1 cellular context compared by ENCODE assay signal in genomic region chr2:134148843-134149472, GRCh38.
TF ChIP-seq lines count a peak whose summit lies in the region.

No MANE protein-coding gene starts in this region.

TF ChIP-seq in K562, 482 proteins besides CTCF, POLR2A, EP300 and RAD21 (continued from another document and continues in another):
- TF ChIP-seq, protein P1, sequence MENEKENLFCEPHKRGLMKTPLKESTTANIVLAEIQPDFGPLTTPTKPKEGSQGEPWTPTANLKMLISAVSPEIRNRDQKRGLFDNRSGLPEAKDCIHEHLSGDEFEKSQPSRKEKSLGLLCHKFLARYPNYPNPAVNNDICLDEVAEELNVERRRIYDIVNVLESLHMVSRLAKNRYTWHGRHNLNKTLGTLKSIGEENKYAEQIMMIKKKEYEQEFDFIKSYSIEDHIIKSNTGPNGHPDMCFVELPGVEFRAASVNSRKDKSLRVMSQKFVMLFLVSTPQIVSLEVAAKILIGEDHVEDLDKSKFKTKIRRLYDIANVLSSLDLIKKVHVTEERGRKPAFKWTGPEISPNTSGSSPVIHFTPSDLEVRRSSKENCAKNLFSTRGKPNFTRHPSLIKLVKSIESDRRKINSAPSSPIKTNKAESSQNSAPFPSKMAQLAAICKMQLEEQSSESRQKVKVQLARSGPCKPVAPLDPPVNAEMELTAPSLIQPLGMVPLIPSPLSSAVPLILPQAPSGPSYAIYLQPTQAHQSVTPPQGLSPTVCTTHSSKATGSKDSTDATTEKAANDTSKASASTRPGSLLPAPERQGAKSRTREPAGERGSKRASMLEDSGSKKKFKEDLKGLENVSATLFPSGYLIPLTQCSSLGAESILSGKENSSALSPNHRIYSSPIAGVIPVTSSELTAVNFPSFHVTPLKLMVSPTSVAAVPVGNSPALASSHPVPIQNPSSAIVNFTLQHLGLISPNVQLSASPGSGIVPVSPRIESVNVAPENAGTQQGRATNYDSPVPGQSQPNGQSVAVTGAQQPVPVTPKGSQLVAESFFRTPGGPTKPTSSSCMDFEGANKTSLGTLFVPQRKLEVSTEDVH (IDR thresholded peaks at IDR 0.05; ENCODE audit: low read depth, partially characterized antibody) = no peak
- no peak for TF ChIP-seq SMAD2 (IDR thresholded peaks at IDR 0.05; ENCODE audit: low read depth, low read length)
- no peak for TF ChIP-seq E2F1 (CRISPR knock-in tag; IDR thresholded peaks at IDR 0.05)
- TF ChIP-seq SMARCA4 (IDR thresholded peaks at IDR 0.05) = peak; percentile 98
- TF ChIP-seq ZNF639 (CRISPR knock-in tag; conservative IDR thresholded peaks at IDR 0.05 in 1 of 2, IDR thresholded peaks at IDR 0.05 in 1 of 2) = peak in 1 of 2 experiments; percentile 51; a peak in 1 of 4 replicates
- peak; percentile 19; the same call in 1 of the 2 replicates for TF ChIP-seq ZNF592 (IDR thresholded peaks at IDR 0.05)
- peak; percentile 96 for TF ChIP-seq DPF2 (IDR thresholded peaks at IDR 0.05)
- TF ChIP-seq, protein P2, sequence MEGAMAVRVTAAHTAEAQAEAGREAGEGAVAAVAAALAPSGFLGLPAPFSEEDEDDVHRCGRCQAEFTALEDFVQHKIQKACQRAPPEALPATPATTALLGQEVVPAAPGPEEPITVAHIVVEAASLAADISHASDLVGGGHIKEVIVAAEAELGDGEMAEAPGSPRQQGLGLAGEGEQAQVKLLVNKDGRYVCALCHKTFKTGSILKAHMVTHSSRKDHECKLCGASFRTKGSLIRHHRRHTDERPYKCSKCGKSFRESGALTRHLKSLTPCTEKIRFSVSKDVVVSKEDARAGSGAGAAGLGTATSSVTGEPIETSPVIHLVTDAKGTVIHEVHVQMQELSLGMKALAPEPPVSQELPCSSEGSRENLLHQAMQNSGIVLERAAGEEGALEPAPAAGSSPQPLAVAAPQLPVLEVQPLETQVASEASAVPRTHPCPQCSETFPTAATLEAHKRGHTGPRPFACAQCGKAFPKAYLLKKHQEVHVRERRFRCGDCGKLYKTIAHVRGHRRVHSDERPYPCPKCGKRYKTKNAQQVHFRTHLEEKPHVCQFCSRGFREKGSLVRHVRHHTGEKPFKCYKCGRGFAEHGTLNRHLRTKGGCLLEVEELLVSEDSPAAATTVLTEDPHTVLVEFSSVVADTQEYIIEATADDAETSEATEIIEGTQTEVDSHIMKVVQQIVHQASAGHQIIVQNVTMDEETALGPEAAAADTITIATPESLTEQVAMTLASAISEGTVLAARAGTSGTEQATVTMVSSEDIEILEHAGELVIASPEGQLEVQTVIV (CRISPR knock-in tag; IDR thresholded peaks at IDR 0.05; ENCODE audit: borderline replicate concordance) = no peak
- TF ChIP-seq, protein P3, sequence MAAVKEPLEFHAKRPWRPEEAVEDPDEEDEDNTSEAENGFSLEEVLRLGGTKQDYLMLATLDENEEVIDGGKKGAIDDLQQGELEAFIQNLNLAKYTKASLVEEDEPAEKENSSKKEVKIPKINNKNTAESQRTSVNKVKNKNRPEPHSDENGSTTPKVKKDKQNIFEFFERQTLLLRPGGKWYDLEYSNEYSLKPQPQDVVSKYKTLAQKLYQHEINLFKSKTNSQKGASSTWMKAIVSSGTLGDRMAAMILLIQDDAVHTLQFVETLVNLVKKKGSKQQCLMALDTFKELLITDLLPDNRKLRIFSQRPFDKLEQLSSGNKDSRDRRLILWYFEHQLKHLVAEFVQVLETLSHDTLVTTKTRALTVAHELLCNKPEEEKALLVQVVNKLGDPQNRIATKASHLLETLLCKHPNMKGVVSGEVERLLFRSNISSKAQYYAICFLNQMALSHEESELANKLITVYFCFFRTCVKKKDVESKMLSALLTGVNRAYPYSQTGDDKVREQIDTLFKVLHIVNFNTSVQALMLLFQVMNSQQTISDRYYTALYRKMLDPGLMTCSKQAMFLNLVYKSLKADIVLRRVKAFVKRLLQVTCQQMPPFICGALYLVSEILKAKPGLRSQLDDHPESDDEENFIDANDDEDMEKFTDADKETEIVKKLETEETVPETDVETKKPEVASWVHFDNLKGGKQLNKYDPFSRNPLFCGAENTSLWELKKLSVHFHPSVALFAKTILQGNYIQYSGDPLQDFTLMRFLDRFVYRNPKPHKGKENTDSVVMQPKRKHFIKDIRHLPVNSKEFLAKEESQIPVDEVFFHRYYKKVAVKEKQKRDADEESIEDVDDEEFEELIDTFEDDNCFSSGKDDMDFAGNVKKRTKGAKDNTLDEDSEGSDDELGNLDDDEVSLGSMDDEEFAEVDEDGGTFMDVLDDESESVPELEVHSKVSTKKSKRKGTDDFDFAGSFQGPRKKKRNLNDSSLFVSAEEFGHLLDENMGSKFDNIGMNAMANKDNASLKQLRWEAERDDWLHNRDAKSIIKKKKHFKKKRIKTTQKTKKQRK (IDR thresholded peaks at IDR 0.05; ENCODE audit: borderline replicate concordance, low read depth, low read length) = no peak
- TF ChIP-seq, protein P4, sequence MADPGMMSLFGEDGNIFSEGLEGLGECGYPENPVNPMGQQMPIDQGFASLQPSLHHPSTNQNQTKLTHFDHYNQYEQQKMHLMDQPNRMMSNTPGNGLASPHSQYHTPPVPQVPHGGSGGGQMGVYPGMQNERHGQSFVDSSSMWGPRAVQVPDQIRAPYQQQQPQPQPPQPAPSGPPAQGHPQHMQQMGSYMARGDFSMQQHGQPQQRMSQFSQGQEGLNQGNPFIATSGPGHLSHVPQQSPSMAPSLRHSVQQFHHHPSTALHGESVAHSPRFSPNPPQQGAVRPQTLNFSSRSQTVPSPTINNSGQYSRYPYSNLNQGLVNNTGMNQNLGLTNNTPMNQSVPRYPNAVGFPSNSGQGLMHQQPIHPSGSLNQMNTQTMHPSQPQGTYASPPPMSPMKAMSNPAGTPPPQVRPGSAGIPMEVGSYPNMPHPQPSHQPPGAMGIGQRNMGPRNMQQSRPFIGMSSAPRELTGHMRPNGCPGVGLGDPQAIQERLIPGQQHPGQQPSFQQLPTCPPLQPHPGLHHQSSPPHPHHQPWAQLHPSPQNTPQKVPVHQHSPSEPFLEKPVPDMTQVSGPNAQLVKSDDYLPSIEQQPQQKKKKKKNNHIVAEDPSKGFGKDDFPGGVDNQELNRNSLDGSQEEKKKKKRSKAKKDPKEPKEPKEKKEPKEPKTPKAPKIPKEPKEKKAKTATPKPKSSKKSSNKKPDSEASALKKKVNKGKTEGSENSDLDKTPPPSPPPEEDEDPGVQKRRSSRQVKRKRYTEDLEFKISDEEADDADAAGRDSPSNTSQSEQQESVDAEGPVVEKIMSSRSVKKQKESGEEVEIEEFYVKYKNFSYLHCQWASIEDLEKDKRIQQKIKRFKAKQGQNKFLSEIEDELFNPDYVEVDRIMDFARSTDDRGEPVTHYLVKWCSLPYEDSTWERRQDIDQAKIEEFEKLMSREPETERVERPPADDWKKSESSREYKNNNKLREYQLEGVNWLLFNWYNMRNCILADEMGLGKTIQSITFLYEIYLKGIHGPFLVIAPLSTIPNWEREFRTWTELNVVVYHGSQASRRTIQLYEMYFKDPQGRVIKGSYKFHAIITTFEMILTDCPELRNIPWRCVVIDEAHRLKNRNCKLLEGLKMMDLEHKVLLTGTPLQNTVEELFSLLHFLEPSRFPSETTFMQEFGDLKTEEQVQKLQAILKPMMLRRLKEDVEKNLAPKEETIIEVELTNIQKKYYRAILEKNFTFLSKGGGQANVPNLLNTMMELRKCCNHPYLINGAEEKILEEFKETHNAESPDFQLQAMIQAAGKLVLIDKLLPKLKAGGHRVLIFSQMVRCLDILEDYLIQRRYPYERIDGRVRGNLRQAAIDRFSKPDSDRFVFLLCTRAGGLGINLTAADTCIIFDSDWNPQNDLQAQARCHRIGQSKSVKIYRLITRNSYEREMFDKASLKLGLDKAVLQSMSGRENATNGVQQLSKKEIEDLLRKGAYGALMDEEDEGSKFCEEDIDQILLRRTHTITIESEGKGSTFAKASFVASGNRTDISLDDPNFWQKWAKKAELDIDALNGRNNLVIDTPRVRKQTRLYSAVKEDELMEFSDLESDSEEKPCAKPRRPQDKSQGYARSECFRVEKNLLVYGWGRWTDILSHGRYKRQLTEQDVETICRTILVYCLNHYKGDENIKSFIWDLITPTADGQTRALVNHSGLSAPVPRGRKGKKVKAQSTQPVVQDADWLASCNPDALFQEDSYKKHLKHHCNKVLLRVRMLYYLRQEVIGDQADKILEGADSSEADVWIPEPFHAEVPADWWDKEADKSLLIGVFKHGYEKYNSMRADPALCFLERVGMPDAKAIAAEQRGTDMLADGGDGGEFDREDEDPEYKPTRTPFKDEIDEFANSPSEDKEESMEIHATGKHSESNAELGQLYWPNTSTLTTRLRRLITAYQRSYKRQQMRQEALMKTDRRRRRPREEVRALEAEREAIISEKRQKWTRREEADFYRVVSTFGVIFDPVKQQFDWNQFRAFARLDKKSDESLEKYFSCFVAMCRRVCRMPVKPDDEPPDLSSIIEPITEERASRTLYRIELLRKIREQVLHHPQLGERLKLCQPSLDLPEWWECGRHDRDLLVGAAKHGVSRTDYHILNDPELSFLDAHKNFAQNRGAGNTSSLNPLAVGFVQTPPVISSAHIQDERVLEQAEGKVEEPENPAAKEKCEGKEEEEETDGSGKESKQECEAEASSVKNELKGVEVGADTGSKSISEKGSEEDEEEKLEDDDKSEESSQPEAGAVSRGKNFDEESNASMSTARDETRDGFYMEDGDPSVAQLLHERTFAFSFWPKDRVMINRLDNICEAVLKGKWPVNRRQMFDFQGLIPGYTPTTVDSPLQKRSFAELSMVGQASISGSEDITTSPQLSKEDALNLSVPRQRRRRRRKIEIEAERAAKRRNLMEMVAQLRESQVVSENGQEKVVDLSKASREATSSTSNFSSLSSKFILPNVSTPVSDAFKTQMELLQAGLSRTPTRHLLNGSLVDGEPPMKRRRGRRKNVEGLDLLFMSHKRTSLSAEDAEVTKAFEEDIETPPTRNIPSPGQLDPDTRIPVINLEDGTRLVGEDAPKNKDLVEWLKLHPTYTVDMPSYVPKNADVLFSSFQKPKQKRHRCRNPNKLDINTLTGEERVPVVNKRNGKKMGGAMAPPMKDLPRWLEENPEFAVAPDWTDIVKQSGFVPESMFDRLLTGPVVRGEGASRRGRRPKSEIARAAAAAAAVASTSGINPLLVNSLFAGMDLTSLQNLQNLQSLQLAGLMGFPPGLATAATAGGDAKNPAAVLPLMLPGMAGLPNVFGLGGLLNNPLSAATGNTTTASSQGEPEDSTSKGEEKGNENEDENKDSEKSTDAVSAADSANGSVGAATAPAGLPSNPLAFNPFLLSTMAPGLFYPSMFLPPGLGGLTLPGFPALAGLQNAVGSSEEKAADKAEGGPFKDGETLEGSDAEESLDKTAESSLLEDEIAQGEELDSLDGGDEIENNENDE (IDR thresholded peaks at IDR 0.05; ENCODE audit: low read depth, low read length) = no peak
- TF ChIP-seq ZBTB11 (CRISPR knock-in tag; IDR thresholded peaks at IDR 0.05) = no peak
- TF ChIP-seq L3MBTL2 (IDR thresholded peaks at IDR 0.05) = 0 out of 2 replicates have a peak, but pooled peaks have one; percentile 25
